Comparison of ENCODE assay signal across 10 cellular contexts in the genomic region with DNA sequence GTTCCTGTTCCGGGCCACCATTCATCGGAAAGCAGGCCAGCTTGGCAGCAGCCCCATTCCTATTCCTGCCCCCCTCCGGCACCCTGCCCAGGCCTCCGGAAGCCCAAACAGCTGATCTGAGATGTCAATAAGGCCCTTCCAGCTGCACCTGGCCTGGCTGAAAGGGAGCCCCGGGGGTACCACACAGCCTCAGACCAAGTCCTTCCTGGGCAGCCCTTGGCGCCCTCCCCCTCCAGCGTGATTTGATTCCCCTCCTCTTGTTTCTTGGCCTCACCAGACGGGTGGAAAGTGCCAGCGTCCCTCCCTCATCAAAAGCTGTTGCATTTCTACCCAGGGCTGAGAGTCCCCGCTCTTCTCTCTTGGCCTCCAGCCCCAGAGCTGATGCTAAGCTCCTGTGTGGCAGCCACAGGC.
DNase-seq lines count a peak whose midpoint lies in the region; FAIRE-seq and TF ChIP-seq lines count a peak whose summit lies in the region.
"Had no signal": no experiment of that assay in that cellular context is flagged by ENCODE, and none has a peak within 500 bp of the region (broad histone marks: within the 10 kb centered on the region; RNA-seq: fewer than 3 reads in every experiment).

No MANE protein-coding gene starts in this region.

- H3K27me3 Mint-ChIP-seq in osteocyte (ENCODE audit: unreplicated experiment) = no peaks in the 10 kb centered on the region

- POLR2A ChIA-PET in H1 (lab: Charles Lee; ENCODE audit: partially characterized antibody) = no interaction called here

- H3K4me3 ChIP-seq in H1 (ENCODE audit: extremely low read depth in 1 of 4, insufficient read depth in 2 of 4, low read depth in 3 of 4, low read length in 4 of 4) = no peak overlapping the region
- H3K4me3 ChIP-seq: spleen had no signal

- H3K4me2 ChIP-seq in H1 (ENCODE audit: insufficient read depth in 1 of 2, low read depth in 2 of 2, low read length in 2 of 2) = 0 out of 4 replicates have a peak overlapping the region, but pooled peaks of 1 of the 2 experiments have one; percentile 41

- CTCF ChIA-PET in H1 (lab: Charles Lee; ENCODE audit: partially characterized antibody) = interaction anchor here (0.6 to 1.8 kb wide), 7 partner anchors 8 to 523 kb away, joined by 3 to 6 read pairs (median 3); no protein-coding TSS in a partner anchor

- no peaks in the 10 kb centered on the region for H3K27me3 ChIP-seq in H1 (replicated peaks in 1 of 4; ENCODE audit: control insufficient read depth in 3 of 4, extremely low read depth in 1 of 4, insufficient read depth in 3 of 4, low read length in 3 of 4)
- H3K27me3 ChIP-seq: spleen had no signal

- no peak overlapping the region for H3K14ac ChIP-seq in H1 (ENCODE audit: insufficient read length)

- H3K4me1 ChIP-seq in H1 (replicated peaks in 1 of 4; ENCODE audit: control insufficient read depth in 3 of 4, insufficient read depth in 4 of 4, low read length in 3 of 4) = peaks cover 2 to 13% (median 7%) of the 10 kb centered on the region in 4 experiments; a peak in 6 of 7 replicates

- in situ Hi-C loops in G401 (cut with HindIII; ENCODE audit: low sequenced_read_pairs) = no loop called here

- no peak overlapping the region for H3K18ac ChIP-seq in H1 (ENCODE audit: extremely low read depth, low read length)

- TF ChIP-seq RAD21 in H1 (IDR thresholded peaks at IDR 0.05 in 1 of 2, conservative IDR thresholded peaks at IDR 0.05 in 1 of 2; ENCODE audit: low read depth in 2 of 2, low read length in 2 of 2) = no peak

- no peaks in the 10 kb centered on the region for H3K79me1 ChIP-seq in H1 (ENCODE audit: low read depth, low read length)

- H3K56ac ChIP-seq in H1 (replicated peaks; ENCODE audit: insufficient read length, low read depth, low read length) = no peak overlapping the region

- TF ChIP-seq CTCF in H1 (IDR thresholded peaks at IDR 0.05; ENCODE audit: control extremely low read depth in 1 of 3, insufficient read depth in 1 of 3, low read depth in 1 of 3, low read length in 3 of 3) (no peak), osteocyte (IDR thresholded peaks at IDR 0.05) (no peak)

- TF ChIP-seq EP300 in H1 (IDR thresholded peaks at IDR 0.05; ENCODE audit: borderline replicate concordance in 1 of 2, low read depth in 2 of 2, low read length in 2 of 2) = no peak

- H3K27ac ChIP-seq in H1 (ENCODE audit: low read depth, low read length) = no peak overlapping the region
- H3K27ac ChIP-seq: RWPE1 had no signal

- H4K8ac ChIP-seq in H1 (ENCODE audit: extremely low read depth, insufficient read depth, low read length) = no peak overlapping the region

- no peaks in the 10 kb centered on the region for H4K20me1 ChIP-seq in H1 (replicated peaks in 1 of 2; ENCODE audit: control insufficient read depth in 1 of 2, insufficient read depth in 2 of 2, low read length in 2 of 2)

- TF ChIP-seq POLR2A in H1 (IDR thresholded peaks at IDR 0.05; ENCODE audit: control extremely low read depth in 1 of 2, low read depth in 2 of 2, low read length in 2 of 2) = no peak

- H3K79me2 ChIP-seq in H1 (ENCODE audit: control insufficient read depth in 1 of 2, insufficient read depth in 2 of 2, low read length in 2 of 2) = no peaks in the 10 kb centered on the region

- no peak overlapping the region for H3K4me3 Mint-ChIP-seq in osteocyte (ENCODE audit: unreplicated experiment)

- H4K91ac ChIP-seq in H1 (replicated peaks; ENCODE audit: insufficient read length, low read length) = no peak overlapping the region

- H3K9me3 Mint-ChIP-seq in osteocyte (ENCODE audit: unreplicated experiment) = peaks cover 4% of the 10 kb centered on the region

- H2BK12ac ChIP-seq in H1 (ENCODE audit: low read depth, low read length) = no peak overlapping the region

- no peaks in the 10 kb centered on the region for H3K9me3 ChIP-seq in H1 (ENCODE audit: insufficient read depth in 2 of 2, low read depth in 1 of 2, low read length in 1 of 2)

- WGBS in H1 (ENCODE audit: extremely low coverage in 1 of 2, insufficient coverage in 1 of 2, insufficient read length in 1 of 2, insufficient replicate concordance in 2 of 2, low coverage in 1 of 2, low lambda C conversion rate in 2 of 2, missing lambda C conversion rate in 1 of 2), 2 experiments = 66% methylated on average over 10 of the region's 10 CpGs; no CpG with 5 or more reads in 1 of the 2 experiments

- H2AK5ac ChIP-seq in H1 (ENCODE audit: low read depth, low read length) = no peak overlapping the region

- no peak overlapping the region for H2AFZ ChIP-seq in H1 (ENCODE audit: low read length)

- H3K4ac ChIP-seq in H1 (replicated peaks; ENCODE audit: insufficient read length, low read depth, low read length) = no peak overlapping the region

- no peaks in the 10 kb centered on the region for H3K36me3 ChIP-seq in H1 (ENCODE audit: control insufficient read depth in 2 of 4, insufficient read depth in 4 of 4, low read length in 3 of 4)
- H3K36me3 ChIP-seq: spleen had no signal

- no peaks in the 10 kb centered on the region for H3K36me3 Mint-ChIP-seq in osteocyte (ENCODE audit: unreplicated experiment)

- no peak overlapping the region for H3K23ac ChIP-seq in H1 (ENCODE audit: insufficient read length)

- peaks cover 25% of the 10 kb centered on the region for H3K4me1 Mint-ChIP-seq in osteocyte (ENCODE audit: unreplicated experiment)

- H3K23me2 ChIP-seq in H1 (ENCODE audit: low read depth, low read length) = no peaks in the 10 kb centered on the region

- H2BK20ac ChIP-seq in H1 (ENCODE audit: low read length) = 0 out of 2 replicates have a peak overlapping the region, but pooled peaks have one; percentile 9

- no peak overlapping the region for H3K9ac ChIP-seq in H1 (replicated peaks in 1 of 4; ENCODE audit: extremely low read depth in 1 of 4, low read depth in 3 of 4, low read length in 3 of 4)

- H2BK15ac ChIP-seq in H1 (ENCODE audit: low read length) = no peak overlapping the region

- DNase-seq in G401 (ENCODE audit: low spot score) = peak; percentile 72
- peak; percentile 90 to 94 for DNase-seq in NCI-H446 (lab: John Stamatoyannopoulos, UW)
- DNase-seq in H1 (ENCODE audit: low read depth in 1 of 2, low spot score in 2 of 2) = no peak
- DNase-seq in pons (ENCODE audit: low spot score) = peak; percentile 77
- DNase-seq in osteocyte (ENCODE audit: extremely low spot score, unreplicated experiment) = no peak
- no peak for DNase-seq in NCI-H1436 (lab: John Stamatoyannopoulos, UW)
- DNase-seq in SW 1271 (lab: John Stamatoyannopoulos, UW) = no peak
- no peak for DNase-seq in COLO829 (ENCODE audit: low spot score)

- no peak overlapping the region for H2BK5ac ChIP-seq in H1 (ENCODE audit: low read depth, low read length)

- H2BK120ac ChIP-seq in H1 (replicated peaks; ENCODE audit: low read depth, low read length) = no peak overlapping the region

- no peak for FAIRE-seq in H1 (lab: Jason Lieb, UNC)

- H3K27ac Mint-ChIP-seq in osteocyte (ENCODE audit: unreplicated experiment) = no peak overlapping the region

- no peak overlapping the region for H4K5ac ChIP-seq in H1 (ENCODE audit: insufficient read length, low read depth, low read length)

TF ChIP-seq in H1, 55 proteins besides CTCF, POLR2A, EP300 and RAD21:
- TF ChIP-seq KDM4A (IDR thresholded peaks at IDR 0.05; ENCODE audit: low read depth, low read length, severe bottlenecking) (no peak), SIN3A (conservative IDR thresholded peaks at IDR 0.05 in 1 of 2, IDR thresholded peaks at IDR 0.05 in 1 of 2; ENCODE audit: low read depth in 1 of 2, low read length in 2 of 2) (peak; percentile 60 to 79; a peak in 2 of 4 replicates), YY1 (IDR thresholded peaks at IDR 0.05; ENCODE audit: low read depth, low read length) (0 out of 2 replicates have a peak, but pooled peaks have one; percentile 13), TCF12 (IDR thresholded peaks at IDR 0.05; ENCODE audit: low read depth, low read length) (0 out of 2 replicates have a peak, but pooled peaks have one; percentile 46), GTF2F1 (IDR thresholded peaks at IDR 0.05; ENCODE audit: borderline replicate concordance, low read depth, low read length) (no peak), ASH2L (IDR thresholded peaks at IDR 0.05; ENCODE audit: low read length) (no peak), PHF8 (conservative IDR thresholded peaks at IDR 0.05; ENCODE audit: low read depth, low read length) (no peak), CHD1 (IDR thresholded peaks at IDR 0.05; ENCODE audit: low read depth, low read length) (no peak), SP4 (IDR thresholded peaks at IDR 0.05; ENCODE audit: low read length) (no peak)
- TF ChIP-seq, protein P1, sequence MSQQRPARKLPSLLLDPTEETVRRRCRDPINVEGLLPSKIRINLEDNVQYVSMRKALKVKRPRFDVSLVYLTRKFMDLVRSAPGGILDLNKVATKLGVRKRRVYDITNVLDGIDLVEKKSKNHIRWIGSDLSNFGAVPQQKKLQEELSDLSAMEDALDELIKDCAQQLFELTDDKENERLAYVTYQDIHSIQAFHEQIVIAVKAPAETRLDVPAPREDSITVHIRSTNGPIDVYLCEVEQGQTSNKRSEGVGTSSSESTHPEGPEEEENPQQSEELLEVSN (IDR thresholded peaks at IDR 0.05) = no peak

Comparison
In these comparisons a context has a peak if more than half of its experiments do, and no peak if none do; other contexts are left out.
1. DNase-seq: peak in G401 (single experiment), NCI-H446 (2 of 2) and pons (single experiment); none in H1 (0 of 2), osteocyte (single experiment), NCI-H1436 (single experiment), SW 1271 (0 of 2) and COLO829 (single experiment).